In genomic region chr4:170007113-170007512, GRCh38 we compare ENCODE assay signal across 22 cellular contexts. TPM values are rescaled to one million over a fixed set of nuclear protein-coding genes. Genes with fewer than 3 reads are reported as not detected.
DNase-seq lines count a peak whose midpoint lies in the region; TF ChIP-seq lines count a peak whose summit lies in the region.
"Had no signal": no experiment of that assay in that cellular context is flagged by ENCODE, and none has a peak within 500 bp of the region (broad histone marks: within the 10 kb centered on the region; RNA-seq: fewer than 3 reads in every experiment).

No MANE protein-coding gene starts in this region.

- WGBS in endodermal cell (ENCODE audit: insufficient coverage in 1 of 2, insufficient read length in 1 of 2), 2 experiments = 89 to 100% methylated on average over 4 of the region's 4 CpGs

- peak overlapping the region; percentile 72 for H3K4me2 ChIP-seq in KMS-11
- H3K4me2 ChIP-seq: BLaER1 had no signal

- H3K4me3 ChIP-seq in KMS-11 (IDR thresholded peaks at IDR 0.05; ENCODE audit: insufficient read depth, low read depth, low read length) (no peak overlapping the region), choroid plexus epithelial cell (ENCODE audit: low read depth, low read length) (no peak overlapping the region), skeletal muscle tissue (ENCODE audit: low read length in 3 of 3) (no peak overlapping the region), endodermal cell (ENCODE audit: low read length) (no peak overlapping the region)
- H3K4me3 ChIP-seq: BLaER1, esophagus squamous epithelium, heart left ventricle, psoas muscle, upper lobe of left lung had no signal

- TF ChIP-seq CTCF in KMS-11 (conservative IDR thresholded peaks at IDR 0.05; ENCODE audit: low read depth, low read length) (no peak), choroid plexus epithelial cell (conservative IDR thresholded peaks at IDR 0.05; ENCODE audit: low read depth, low read length) (no peak), endodermal cell (conservative IDR thresholded peaks at IDR 0.05) (no peak)

- H3K9me3 ChIP-seq in skeletal muscle tissue (ENCODE audit: control insufficient read depth in 3 of 3, low read length in 3 of 3) (no peaks in the 10 kb centered on the region), endodermal cell (ENCODE audit: control insufficient read depth, low read length) (peaks cover 14% of the 10 kb centered on the region)
- H3K9me3 ChIP-seq: esophagus squamous epithelium, heart left ventricle, psoas muscle, upper lobe of left lung had no signal

- DNase-seq in SK-MEL-5 (ENCODE audit: low read depth, low spot score) (peak; percentile 51), choroid plexus epithelial cell (ENCODE audit: low read depth) (peak; percentile 57), NCI-H510A treated with DMSO at 0.1 percent for 48 hours (lab: John Stamatoyannopoulos, UW) (no peak), NCI-H345 treated with DMSO at 0.1 percent for 48 hours (lab: John Stamatoyannopoulos, UW; ENCODE audit: unreplicated experiment) (no peak), NCI-H226 (no peak), endodermal cell (no peak)
- DNase-seq: activated CD4-positive, alpha-beta memory T cell treated with anti-CD3 and anti-CD28 coated beads, Interleukin-2, amount 10 ng/mL, durations not matched to agents 7 days and 5 days; activated T-cell treated with anti-CD3 and anti-CD28 coated beads, Interleukin-2, amount 50 U/mL, for 24 hours; esophagus squamous epithelium; H9; heart left ventricle; PC-3; psoas muscle; SW 1271; upper lobe of left lung had no signal

- H3K9me3 Mint-ChIP-seq in endodermal cell = peaks cover 9% of the 10 kb centered on the region
- H3K9me3 Mint-ChIP-seq: activated CD4-positive, alpha-beta memory T cell treated with anti-CD3 and anti-CD28 coated beads, Interleukin-2, amount 10 ng/mL, durations not matched to agents 7 days and 5 days; activated naive CD4-positive, alpha-beta T cell treated with anti-CD3 and anti-CD28 coated beads, Interleukin-2, amount 50 U/mL, for 24 hours; activated T-cell treated with anti-CD3 and anti-CD28 coated beads, Interleukin-2, amount 50 U/mL, for 24 hours; stimulated activated memory B cell treated with anti-CD40 and anti-IgM and Interleukin-4, amounts not matched to agents 10 μg/mL and 1 μg/mL and 100 μg/mL, for 72 hours had no signal

- no peak overlapping the region for H3K4me3 Mint-ChIP-seq in endodermal cell
- H3K4me3 Mint-ChIP-seq: activated CD4-positive, alpha-beta memory T cell treated with anti-CD3 and anti-CD28 coated beads, Interleukin-2, amount 10 ng/mL, durations not matched to agents 7 days and 5 days; activated naive CD4-positive, alpha-beta T cell treated with anti-CD3 and anti-CD28 coated beads, Interleukin-2, amount 50 U/mL, for 24 hours; activated T-cell treated with anti-CD3 and anti-CD28 coated beads, Interleukin-2, amount 50 U/mL, for 24 hours; H9; neural crest cell; stimulated activated memory B cell treated with anti-CD40 and anti-IgM and Interleukin-4, amounts not matched to agents 10 μg/mL and 1 μg/mL and 100 μg/mL, for 72 hours had no signal

- H4K20me1 ChIP-seq in KMS-11 (ENCODE audit: insufficient read depth) = no peaks in the 10 kb centered on the region
- H4K20me1 ChIP-seq: BLaER1 had no signal

- H3K79me2 ChIP-seq in KMS-11 (ENCODE audit: insufficient read depth, low read depth) = 0 out of 2 replicates have a peak, but pooled peaks cover 5% of the 10 kb centered on the region

- in situ Hi-C loops in SK-MEL-5 (cut with HindIII; ENCODE audit: low pct_unique_long_range_greater_than_20kb, low sequenced_read_pairs) = no loop called here

- peaks cover 42% of the 10 kb centered on the region for H3K4me1 Mint-ChIP-seq in endodermal cell

- H3K9ac ChIP-seq in KMS-11 (peak overlapping the region; percentile 9; the same call in 1 of the 2 replicates), skeletal muscle tissue (ENCODE audit: low read depth in 1 of 3, low read length in 3 of 3) (no peak overlapping the region), endodermal cell (ENCODE audit: extremely low read depth, low read length, poor library complexity, severe bottlenecking) (no peak overlapping the region)
- H3K9ac ChIP-seq: BLaER1 had no signal

- H3K27me3 ChIP-seq in KMS-11 (ENCODE audit: insufficient read depth, low read depth) = no peaks in the 10 kb centered on the region
- H3K27me3 ChIP-seq in skeletal muscle tissue (ENCODE audit: control insufficient read depth in 3 of 3, insufficient read depth in 3 of 3, low read length in 3 of 3) = no peaks in the 10 kb centered on the region
- no peaks in the 10 kb centered on the region for H3K27me3 ChIP-seq in endodermal cell (ENCODE audit: control insufficient read depth, insufficient read depth, low read length, poor library complexity, severe bottlenecking)
- H3K27me3 ChIP-seq: BLaER1, heart left ventricle, upper lobe of left lung had no signal

- H3K36me3 ChIP-seq in KMS-11 (ENCODE audit: insufficient read depth) (no peaks in the 10 kb centered on the region), skeletal muscle tissue (ENCODE audit: control insufficient read depth in 3 of 3, insufficient read depth in 3 of 3, low read length in 3 of 3) (peaks cover 0 to 2% (median 0%) of the 10 kb centered on the region in 3 donors), endodermal cell (ENCODE audit: control insufficient read depth, insufficient read depth, low read length) (no peaks in the 10 kb centered on the region)
- H3K36me3 ChIP-seq: BLaER1, esophagus squamous epithelium, heart left ventricle, upper lobe of left lung had no signal

- H3K27me3 Mint-ChIP-seq in endodermal cell (ENCODE audit: insufficient read depth) = no peaks in the 10 kb centered on the region
- H3K27me3 Mint-ChIP-seq: activated CD4-positive, alpha-beta memory T cell treated with anti-CD3 and anti-CD28 coated beads, Interleukin-2, amount 10 ng/mL, durations not matched to agents 7 days and 5 days had no signal

- H3K27ac Mint-ChIP-seq in endodermal cell = no peak overlapping the region
- H3K27ac Mint-ChIP-seq: activated CD4-positive, alpha-beta memory T cell treated with anti-CD3 and anti-CD28 coated beads, Interleukin-2, amount 10 ng/mL, durations not matched to agents 7 days and 5 days; activated naive CD4-positive, alpha-beta T cell treated with anti-CD3 and anti-CD28 coated beads, Interleukin-2, amount 50 U/mL, for 24 hours; activated T-cell treated with anti-CD3 and anti-CD28 coated beads, Interleukin-2, amount 50 U/mL, for 24 hours; H9; stimulated activated memory B cell treated with anti-CD40 and anti-IgM and Interleukin-4, amounts not matched to agents 10 μg/mL and 1 μg/mL and 100 μg/mL, for 72 hours had no signal

- H3K27ac ChIP-seq in KMS-11 = peak overlapping the region; percentile 66
- peak overlapping the region; percentile 7 for H3K27ac ChIP-seq in skeletal muscle tissue (ENCODE audit: low read depth, low read length)
- no peak overlapping the region for H3K27ac ChIP-seq in endodermal cell (ENCODE audit: low read depth, low read length)
- H3K27ac ChIP-seq: BLaER1, esophagus squamous epithelium, heart left ventricle, psoas muscle, upper lobe of left lung, VCaP had no signal

- no peak overlapping the region for H2AFZ ChIP-seq in KMS-11 (ENCODE audit: low read depth)

- H3K36me3 Mint-ChIP-seq in endodermal cell (ENCODE audit: low read depth) = peaks cover 14% of the 10 kb centered on the region
- H3K36me3 Mint-ChIP-seq: activated naive CD4-positive, alpha-beta T cell treated with anti-CD3 and anti-CD28 coated beads, Interleukin-2, amount 50 U/mL, for 24 hours; stimulated activated memory B cell treated with anti-CD40 and anti-IgM and Interleukin-4, amounts not matched to agents 10 μg/mL and 1 μg/mL and 100 μg/mL, for 72 hours had no signal

- H3K4me1 ChIP-seq in KMS-11 (ENCODE audit: low read depth, poor library complexity, severe bottlenecking) = peaks cover 42% of the 10 kb centered on the region
- peaks cover 0 to 21% (median 13%) of the 10 kb centered on the region in 3 donors for H3K4me1 ChIP-seq in skeletal muscle tissue (ENCODE audit: control insufficient read depth in 3 of 3, insufficient read depth in 3 of 3, low read length in 3 of 3)
- H3K4me1 ChIP-seq in endodermal cell (ENCODE audit: control insufficient read depth, insufficient read depth, low read length) = peaks cover 13% of the 10 kb centered on the region

RNA-seq across cellular contexts. Expression of gene MFAP3L, which starts 19.1 kb away (rescaled TPM):
- total RNA-seq in SK-MEL-5 (2014; rRNA removed; shearing (Covaris generic)) = 32.0 and 32.1 TPM in 2 replicates
- polyA plus RNA-seq in SK-MEL-5 (2015; cell fraction: cytosol; rRNA removed) = 41.3 and 43.7 TPM in 2 replicates
- polyA plus RNA-seq in SK-MEL-5 (2015; cell fraction: nucleus; rRNA removed) = 56.1 and 65.7 TPM in 2 replicates
- 1.6 TPM for total RNA-seq in skeletal muscle tissue
- 10 to 100 TPM; 19.6 to 25.3 TPM for total RNA-seq in endodermal cell
- polyA plus RNA-seq in endodermal cell (2013, experiment 1 of 2) = 5.8 TPM
- polyA plus RNA-seq in endodermal cell (2013, experiment 2 of 2) = 5.0 TPM

Comparison
In these comparisons a context has a peak if more than half of its experiments do, and no peak if none do; other contexts are left out.
1. DNase-seq: peak in SK-MEL-5 (single experiment) and choroid plexus epithelial cell (single experiment); none in NCI-H510A treated with DMSO at 0.1 percent for 48 hours (single experiment), NCI-H345 treated with DMSO at 0.1 percent for 48 hours (single experiment), NCI-H226 (single experiment) and endodermal cell (single experiment).